ENCODE assay signal across 8 cellular contexts in the genomic region with DNA sequence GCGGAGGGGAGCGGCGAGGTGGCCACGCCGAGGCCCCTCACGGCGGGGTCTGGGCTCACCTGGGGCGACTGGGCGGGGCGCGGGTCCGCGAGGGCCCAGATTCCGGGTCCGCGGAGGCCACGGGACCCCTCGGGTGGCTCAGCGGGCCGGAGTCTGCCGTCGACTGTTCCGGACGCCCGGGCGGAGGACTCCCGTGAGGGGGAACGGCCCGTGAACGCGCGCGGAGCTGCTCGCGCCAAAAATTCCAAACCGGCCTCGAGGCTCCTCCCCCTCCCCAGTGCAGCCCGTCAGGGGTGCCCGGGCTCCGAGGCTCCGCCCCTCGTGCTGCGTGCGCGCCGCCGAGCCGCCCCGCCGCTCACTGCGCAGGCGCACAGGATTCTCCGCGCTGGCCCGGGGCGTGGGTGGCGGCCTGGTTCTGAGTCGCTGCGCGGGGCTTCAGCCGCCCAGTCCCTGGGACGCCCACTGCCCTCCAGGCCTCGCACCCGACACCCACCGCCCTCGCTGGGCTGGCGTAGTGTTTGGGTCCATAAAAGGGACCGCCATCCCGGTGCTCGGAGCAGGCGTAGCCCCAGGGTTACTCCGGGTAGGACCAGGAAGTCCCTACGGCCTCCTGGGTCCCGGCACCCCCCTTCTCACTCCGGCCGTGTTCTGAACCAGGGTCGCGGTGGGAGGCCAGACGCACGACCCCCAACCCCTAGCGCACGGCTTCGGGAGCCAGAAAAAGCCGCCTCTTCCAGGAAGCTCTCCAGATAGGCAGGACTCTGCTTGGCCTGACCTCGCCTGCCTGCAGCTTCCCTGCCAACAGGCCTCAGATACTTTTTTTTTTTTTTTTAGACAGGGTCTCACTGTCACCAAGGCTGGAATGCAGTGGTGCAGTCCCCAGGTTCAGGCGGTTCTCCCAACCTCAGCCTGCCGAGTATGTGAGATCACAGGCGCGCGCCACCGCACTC. TPM values are rescaled to one million over a fixed set of nuclear protein-coding genes. Genes with fewer than 3 reads are reported as not detected.
DNase-seq lines count a peak whose midpoint lies in the region; ATAC-seq and TF ChIP-seq lines count a peak whose summit lies in the region.

Gene PKMYT1 (minus strand): TSS at position 220 of the 950 bp plus-strand sequence. CDS start 789 bp downstream, outside the sequence.

- peak within 1 kb of the TSS; percentile 95 for H3K4me3 Mint-ChIP-seq in activated CD4-positive, alpha-beta T cell treated with anti-CD3 and anti-CD28 coated beads, Interleukin-2, amount 10 ng/mL, durations not matched to agents 24 days and 14 days

- intact Hi-C loops in activated CD4-positive, alpha-beta T cell treated with anti-CD3 and anti-CD28 coated beads, Interleukin-2, amount 10 ng/mL, durations not matched to agents 24 days and 14 days (cut with micrococcal nuclease) = loop anchor here (1.0 kb wide), 1 partner anchor 10 kb away; no protein-coding TSS in a partner anchor
- intact Hi-C loops in colonic mucosa (cut with DNase I) (no loop called here), left colon (cut with DNase I, micrococcal nuclease) (no loop called here)

- peaks cover 22% of the 10 kb centered on the region for H3K4me1 Mint-ChIP-seq in activated CD4-positive, alpha-beta T cell treated with anti-CD3 and anti-CD28 coated beads, Interleukin-2, amount 10 ng/mL, durations not matched to agents 24 days and 14 days

- H3K27ac Mint-ChIP-seq in activated CD4-positive, alpha-beta T cell treated with anti-CD3 and anti-CD28 coated beads, Interleukin-2, amount 10 ng/mL, durations not matched to agents 24 days and 14 days = peak within 1 kb of the TSS; percentile 85

- no peaks in the 10 kb centered on the region for H3K9me3 ChIP-seq in colonic mucosa

- peaks cover 6% of the 10 kb centered on the region for H3K27me3 Mint-ChIP-seq in activated CD4-positive, alpha-beta T cell treated with anti-CD3 and anti-CD28 coated beads, Interleukin-2, amount 10 ng/mL, durations not matched to agents 24 days and 14 days

- H3K9ac ChIP-seq in colonic mucosa (ENCODE audit: low read depth in 2 of 2, low read length in 2 of 2) = peak within 1 kb of the TSS; percentile 90 to 100

- H3K27me3 ChIP-seq in colonic mucosa = no peaks in the 10 kb centered on the region

- DNase-seq in Ammon's horn (ENCODE audit: low spot score) = peak; percentile 90
- peak; percentile 55 for DNase-seq in NCI-H510A treated with DMSO at 0.1 percent for 48 hours (lab: John Stamatoyannopoulos, UW)
- peak; percentile 99 for DNase-seq in activated CD4-positive, alpha-beta T cell treated with anti-CD3 and anti-CD28 coated beads, Interleukin-2, amount 10 ng/mL, durations not matched to agents 24 days and 14 days
- peak; percentile 93 for DNase-seq in colonic mucosa
- peak; percentile 84 to 95 for DNase-seq in left colon
- DNase-seq in stimulated activated CD4-positive, alpha-beta T cell treated with anti-CD3 and anti-CD28 coated beads, Interleukin-1b, Interleukin-23, amount 100 ng/mL, for 4 hours (ENCODE audit: low read depth in 2 of 2) = peak; percentile 95 to 97

- H3K4me3 ChIP-seq in colonic mucosa = peak within 1 kb of the TSS; percentile 84

- peaks cover 12% of the 10 kb centered on the region for H3K36me3 Mint-ChIP-seq in activated CD4-positive, alpha-beta T cell treated with anti-CD3 and anti-CD28 coated beads, Interleukin-2, amount 10 ng/mL, durations not matched to agents 24 days and 14 days (ENCODE audit: low read depth)

- peaks cover 7% of the 10 kb centered on the region for H3K4me1 ChIP-seq in colonic mucosa

- H3K36me3 ChIP-seq in colonic mucosa = no peaks in the 10 kb centered on the region

- H3K27ac ChIP-seq in colonic mucosa = peak within 1 kb of the TSS; percentile 69

- ATAC-seq in HG03354 (IDR thresholded peaks at IDR 0.05; ENCODE audit: poor library complexity, severe bottlenecking, unreplicated experiment) (peak; percentile 77), left colon (peak; percentile 85)

- TF ChIP-seq CTCF in colonic mucosa (IDR thresholded peaks at IDR 0.05) = no peak

- peak; percentile 97 for TF ChIP-seq POLR2A in GM19099 (IDR thresholded peaks at IDR 0.05; ENCODE audit: extremely low read depth, insufficient read length, low read depth)

- no peaks in the 10 kb centered on the region for H3K9me3 Mint-ChIP-seq in activated CD4-positive, alpha-beta T cell treated with anti-CD3 and anti-CD28 coated beads, Interleukin-2, amount 10 ng/mL, durations not matched to agents 24 days and 14 days

RNA-seq across cellular contexts. Expression of gene PKMYT1, which starts in this region (rescaled TPM):
- 152 TPM in 2 replicates for total RNA-seq in activated CD4-positive, alpha-beta T cell treated with anti-CD3 and anti-CD28 coated beads, Interleukin-2, amount 10 ng/mL, durations not matched to agents 24 days and 14 days
- 10 to 100 TPM in 1 of 2 donors, 1 to 10 TPM in 1; 9.5 to 76.6 TPM for total RNA-seq in colonic mucosa
- total RNA-seq in left colon = 10 to 100 TPM in 1 of 2 donors, 1 to 10 TPM in 1; 4.4 to 12.6 TPM

Comparison
In these comparisons a context has a peak if more than half of its experiments do, and no peak if none do; other contexts are left out.
1. Peak in every context shown above with its lines: DNase-seq, ATAC-seq, H3K4me3 ChIP-seq and H3K27ac ChIP-seq.